Comparison of ENCODE assay signal across 25 cellular contexts in the genomic region with DNA sequence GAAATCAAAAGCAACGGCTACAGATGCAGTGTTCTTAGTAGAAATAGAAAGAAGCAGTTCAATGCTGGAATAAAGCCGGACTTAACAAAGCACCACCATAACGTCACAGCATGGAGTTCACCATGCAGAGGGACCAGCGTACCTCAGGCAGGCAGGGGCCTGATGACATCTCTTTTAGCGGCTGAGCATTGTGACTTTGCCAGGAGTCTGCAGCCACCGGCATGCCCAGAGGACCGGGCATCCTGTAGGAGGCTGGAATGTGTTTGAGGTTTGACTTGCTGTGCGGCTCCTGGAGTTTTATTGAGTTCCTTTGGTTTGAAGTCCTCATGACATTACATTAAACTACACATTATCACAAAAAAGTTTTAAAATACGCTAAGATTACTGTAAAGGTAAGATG.
"Had no signal": no experiment of that assay in that cellular context is flagged by ENCODE, and none has a peak within 500 bp of the region (broad histone marks: within the 10 kb centered on the region; RNA-seq: fewer than 3 reads in every experiment).

No MANE protein-coding gene starts in this region.

- H3K4me1 Mint-ChIP-seq: WTC11 had no signal

- H3K79me2 ChIP-seq: hepatocyte had no signal

- H3K27me3 Mint-ChIP-seq: activated CD4-positive, alpha-beta T cell treated with anti-CD3 and anti-CD28 coated beads, Interleukin-2, amount 10 ng/mL, durations not matched to agents 7 days and 5 days; effector memory CD8-positive, alpha-beta T cell had no signal

- DNase-seq: activated CD4-positive, alpha-beta T cell treated with anti-CD3 and anti-CD28 coated beads for 1 hour; activated CD4-positive, alpha-beta T cell treated with anti-CD3 and anti-CD28 coated beads, Interleukin-2, amount 10 ng/mL, durations not matched to agents 7 days and 5 days; activated effector memory CD4-positive, alpha-beta T cell treated with Interleukin-2 at 50 U/mL for 16 hours; activated naive CD4-positive, alpha-beta T cell treated with anti-CD3 and anti-CD28 coated beads for 36 hours; activated T-cell treated with anti-CD3 and anti-CD28 coated beads for 4 hours; activated T-cell treated with anti-CD3 and anti-CD28 coated beads, Interleukin-2, amount 50 U/mL, for 72 hours; anterior cingulate cortex; cortex of kidney; effector memory CD8-positive, alpha-beta T cell; erythroblast; glutamatergic neuron; left colon; right cardiac atrium; stimulated activated CD4-positive, alpha-beta T cell treated with anti-CD3 and anti-CD28 coated beads, Interleukin-2, amount 100 ng/mL, for 48 hours; stimulated activated naive CD8-positive, alpha-beta T cell treated with anti-CD3 and anti-CD28 coated beads, Interleukin-15, Interleukin-2, amounts not matched to agents 100 U/mL and 50 U/mL, for 24 hours; T-helper 2 cell; testis; transverse colon had no signal

- H3K27ac Mint-ChIP-seq: activated naive CD4-positive, alpha-beta T cell treated with anti-CD3 and anti-CD28 coated beads for 36 hours; activated T-cell treated with anti-CD3 and anti-CD28 coated beads, Interleukin-2, amount 50 U/mL, for 72 hours; memory B cell; nephron; WTC11 had no signal

- H3K27ac ChIP-seq: gastrocnemius medialis, hepatocyte, testis, transverse colon had no signal

- H3K4me3 ChIP-seq: gastrocnemius medialis, hepatocyte, testis, transverse colon had no signal

- ATAC-seq: activated T-cell treated with anti-CD3 and anti-CD28 coated beads, Interleukin-2, amount 50 U/mL, for 72 hours; effector memory CD8-positive, alpha-beta T cell; left colon; SK-N-SH treated with all-trans-retinoic acid at 6 μM for 48 hours; WTC11 had no signal

- H3K36me3 ChIP-seq: gastrocnemius medialis, transverse colon had no signal

- H2AFZ ChIP-seq: hepatocyte had no signal

- H3K4me3 Mint-ChIP-seq: activated CD4-positive, alpha-beta T cell treated with anti-CD3 and anti-CD28 coated beads, Interleukin-2, amount 10 ng/mL, durations not matched to agents 7 days and 5 days; activated naive CD4-positive, alpha-beta T cell treated with anti-CD3 and anti-CD28 coated beads for 36 hours; activated T-cell treated with anti-CD3 and anti-CD28 coated beads, Interleukin-2, amount 50 U/mL, for 72 hours; brain; memory B cell; nephron; WTC11 had no signal

- H3K27me3 ChIP-seq: gastrocnemius medialis, hepatocyte, testis, transverse colon had no signal

- H3K4me1 ChIP-seq: testis, transverse colon had no signal

- H3K9me3 ChIP-seq: gastrocnemius medialis, testis, transverse colon had no signal

- H3K36me3 Mint-ChIP-seq: brain, memory B cell had no signal

- H3K9me3 Mint-ChIP-seq: activated naive CD4-positive, alpha-beta T cell treated with anti-CD3 and anti-CD28 coated beads for 36 hours; brain; effector memory CD8-positive, alpha-beta T cell; nephron had no signal

- H3K4me2 ChIP-seq: hepatocyte had no signal
